ENCODE assay signal across 8 cellular contexts in genomic region chr7:6706666-6707407, GRCh38. TPM values are rescaled to one million over a fixed set of nuclear protein-coding genes. Genes with fewer than 3 reads are reported as not detected.
DNase-seq lines count a peak whose midpoint lies in the region; ATAC-seq, FAIRE-seq and TF ChIP-seq lines count a peak whose summit lies in the region.

ZNF12 (minus strand) TSS chr7:6706947; CDS start chr7:6705173, 1,774 bp downstream.

- H3K27me3 ChIP-seq in mammary epithelial cell (ENCODE audit: insufficient read depth, low read length) (no peaks in the 10 kb centered on the region), small intestine (ENCODE audit: control insufficient read depth in 2 of 2, insufficient read depth in 2 of 2, low read length in 2 of 2) (no peaks in the 10 kb centered on the region)

- peak within 1 kb of the TSS; percentile 83 for H3K9ac ChIP-seq in mammary epithelial cell (ENCODE audit: insufficient read depth, low read length)

- H3K36me3 ChIP-seq in mammary epithelial cell (ENCODE audit: insufficient read depth, low read length): peaks cover 12% of the 10 kb centered on the region
- H3K36me3 ChIP-seq in small intestine (ENCODE audit: control insufficient read depth in 2 of 2, insufficient read depth in 2 of 2, low read length in 2 of 2): peaks cover 0 to 9% of the 10 kb centered on the region in 2 donors

- BruUV-seq in mammary epithelial cell (replicated peaks; lab: Mats Ljungman, UMichigan): TSS peak; percentile 21

- peak; percentile 91 for ATAC-seq in HG03175 (IDR thresholded peaks at IDR 0.05; ENCODE audit: unreplicated experiment)

- FAIRE-seq in small intestine (lab: Jason Lieb, UNC): no peak

- H4K20me1 ChIP-seq in mammary epithelial cell (ENCODE audit: insufficient read depth, low read length): no peaks in the 10 kb centered on the region

- peak; percentile 85 for TF ChIP-seq POLR2A in GM18951 (IDR thresholded peaks at IDR 0.05; ENCODE audit: extremely low read depth, insufficient read depth, insufficient read length)

- TF ChIP-seq CTCF in WI38 (IDR thresholded peaks at IDR 0.05; ENCODE audit: low read depth, low read length) (no peak), mammary epithelial cell (conservative IDR thresholded peaks at IDR 0.05 in 1 of 2, IDR thresholded peaks at IDR 0.05 in 1 of 2; ENCODE audit: extremely low read depth in 1 of 2, insufficient read depth in 1 of 2, low read depth in 1 of 2, low read length in 2 of 2) (no peak)

- H3K9me3 ChIP-seq in mammary epithelial cell (replicated peaks; ENCODE audit: insufficient read depth, low read length): peaks cover 18% of the 10 kb centered on the region
- H3K9me3 ChIP-seq in small intestine (ENCODE audit: control insufficient read depth, low read depth): no peaks in the 10 kb centered on the region

- peak within 1 kb of the TSS; percentile 65 for H3K27ac ChIP-seq in mammary epithelial cell (ENCODE audit: insufficient read depth, low read depth, low read length)
- H3K27ac ChIP-seq in small intestine (ENCODE audit: low read depth in 1 of 2, low read length in 1 of 2): peak within 1 kb of the TSS; percentile 63 to 90

- dilution Hi-C loops in mammary epithelial cell (cut with HindIII; ENCODE audit: low sequenced_read_pairs): no loop called here

- in situ Hi-C loops in GM18951 (cut with MboI; ENCODE audit: low sequenced_read_pairs, unreplicated experiment): loop anchor here (25.0 kb wide), 1 partner anchor 130 kb away; the partner anchor contains the start of gene CCZ1B
- in situ Hi-C loops in mammary epithelial cell (cut with MboI; ENCODE audit: low sequenced_read_pairs in 2 of 2): no loop called here

- H3K4me1 ChIP-seq in mammary epithelial cell (ENCODE audit: insufficient read depth, low read length) (peaks cover 8% of the 10 kb centered on the region), small intestine (ENCODE audit: control insufficient read depth in 2 of 2, insufficient read depth in 1 of 2, low read depth in 1 of 2, low read length in 1 of 2) (peaks cover 0 to 2% of the 10 kb centered on the region in 2 donors)

- peak; percentile 99 for DNase-seq in AG08396 (ENCODE audit: low spot score)
- peak; percentile 89 for DNase-seq in NCI-H2227 treated with DMSO at 0.1 percent for 48 hours (lab: John Stamatoyannopoulos, UW)
- peak; percentile 87 for DNase-seq in mammary epithelial cell
- peak; percentile 99 for DNase-seq in iPS-NIHi11 (ENCODE audit: low spot score)
- peak; percentile 94 for DNase-seq in small intestine

- peak within 1 kb of the TSS; percentile 94 for H3K4me3 ChIP-seq in WI38 (ENCODE audit: low read depth, low read length)
- H3K4me3 ChIP-seq in mammary epithelial cell (replicated peaks in 1 of 3; ENCODE audit: insufficient read depth in 1 of 3, low read depth in 2 of 3, low read length in 3 of 3): peak within 1 kb of the TSS; percentile 67 to 97 (median 90)
- H3K4me3 ChIP-seq in small intestine (ENCODE audit: low read depth in 1 of 2, low read length in 2 of 2): peak within 1 kb of the TSS; percentile 87 to 92

- intact Hi-C loops in mammary epithelial cell (cut with micrococcal nuclease): no loop called here

- H3K4me2 ChIP-seq in mammary epithelial cell (ENCODE audit: insufficient read depth, low read depth, low read length): peak within 1 kb of the TSS; percentile 83

- H3K79me2 ChIP-seq in mammary epithelial cell (ENCODE audit: insufficient read depth, low read length): peaks cover 46% of the 10 kb centered on the region

- WGBS in mammary epithelial cell (ENCODE audit: low coverage, missing lambda C conversion rate): 10% methylated on average over 13 of the region's 65 CpGs
- 1 to 2% (median 1%) methylated on average over 43 to 65 of the region's 65 CpGs for WGBS in small intestine, 3 donors

- CTCF ChIA-PET in mammary epithelial cell (lab: Charles Lee; ENCODE audit: low non-redundant PET): no interaction called here

- peak within 1 kb of the TSS; percentile 95 for H2AFZ ChIP-seq in mammary epithelial cell (ENCODE audit: low read depth, low read length)

RNA-seq across cellular contexts. Expression of gene ZNF12, which starts in this region (rescaled TPM):
- 10 to 100 TPM; 16.4 to 21.0 TPM for total RNA-seq in mammary epithelial cell
- polyA plus RNA-seq in mammary epithelial cell (5.0 TPM), small intestine (1 to 10 TPM; 4.5 to 8.5 (median 5.9) TPM)
- polyA minus RNA-seq in mammary epithelial cell: 12.5 TPM

Comparison
In these comparisons a context has a peak if more than half of its experiments do, and no peak if none do; other contexts are left out.
1. Peak in every context shown above with its lines: DNase-seq, ATAC-seq, H3K4me3 ChIP-seq and H3K27ac ChIP-seq.